ENCODE assay signal across 1 cellular context in genomic region chr1:61300899-61301298, GRCh38.
A peak's percentile ranks its signal among the peaks of the same experiment; 100 is the strongest.
TF ChIP-seq lines count a peak whose summit lies in the region.

No MANE protein-coding gene starts in this region.

TF ChIP-seq in GM23338, 12 proteins besides CTCF, POLR2A, EP300 and RAD21 (continued from another document):
- TF ChIP-seq, protein P1, sequence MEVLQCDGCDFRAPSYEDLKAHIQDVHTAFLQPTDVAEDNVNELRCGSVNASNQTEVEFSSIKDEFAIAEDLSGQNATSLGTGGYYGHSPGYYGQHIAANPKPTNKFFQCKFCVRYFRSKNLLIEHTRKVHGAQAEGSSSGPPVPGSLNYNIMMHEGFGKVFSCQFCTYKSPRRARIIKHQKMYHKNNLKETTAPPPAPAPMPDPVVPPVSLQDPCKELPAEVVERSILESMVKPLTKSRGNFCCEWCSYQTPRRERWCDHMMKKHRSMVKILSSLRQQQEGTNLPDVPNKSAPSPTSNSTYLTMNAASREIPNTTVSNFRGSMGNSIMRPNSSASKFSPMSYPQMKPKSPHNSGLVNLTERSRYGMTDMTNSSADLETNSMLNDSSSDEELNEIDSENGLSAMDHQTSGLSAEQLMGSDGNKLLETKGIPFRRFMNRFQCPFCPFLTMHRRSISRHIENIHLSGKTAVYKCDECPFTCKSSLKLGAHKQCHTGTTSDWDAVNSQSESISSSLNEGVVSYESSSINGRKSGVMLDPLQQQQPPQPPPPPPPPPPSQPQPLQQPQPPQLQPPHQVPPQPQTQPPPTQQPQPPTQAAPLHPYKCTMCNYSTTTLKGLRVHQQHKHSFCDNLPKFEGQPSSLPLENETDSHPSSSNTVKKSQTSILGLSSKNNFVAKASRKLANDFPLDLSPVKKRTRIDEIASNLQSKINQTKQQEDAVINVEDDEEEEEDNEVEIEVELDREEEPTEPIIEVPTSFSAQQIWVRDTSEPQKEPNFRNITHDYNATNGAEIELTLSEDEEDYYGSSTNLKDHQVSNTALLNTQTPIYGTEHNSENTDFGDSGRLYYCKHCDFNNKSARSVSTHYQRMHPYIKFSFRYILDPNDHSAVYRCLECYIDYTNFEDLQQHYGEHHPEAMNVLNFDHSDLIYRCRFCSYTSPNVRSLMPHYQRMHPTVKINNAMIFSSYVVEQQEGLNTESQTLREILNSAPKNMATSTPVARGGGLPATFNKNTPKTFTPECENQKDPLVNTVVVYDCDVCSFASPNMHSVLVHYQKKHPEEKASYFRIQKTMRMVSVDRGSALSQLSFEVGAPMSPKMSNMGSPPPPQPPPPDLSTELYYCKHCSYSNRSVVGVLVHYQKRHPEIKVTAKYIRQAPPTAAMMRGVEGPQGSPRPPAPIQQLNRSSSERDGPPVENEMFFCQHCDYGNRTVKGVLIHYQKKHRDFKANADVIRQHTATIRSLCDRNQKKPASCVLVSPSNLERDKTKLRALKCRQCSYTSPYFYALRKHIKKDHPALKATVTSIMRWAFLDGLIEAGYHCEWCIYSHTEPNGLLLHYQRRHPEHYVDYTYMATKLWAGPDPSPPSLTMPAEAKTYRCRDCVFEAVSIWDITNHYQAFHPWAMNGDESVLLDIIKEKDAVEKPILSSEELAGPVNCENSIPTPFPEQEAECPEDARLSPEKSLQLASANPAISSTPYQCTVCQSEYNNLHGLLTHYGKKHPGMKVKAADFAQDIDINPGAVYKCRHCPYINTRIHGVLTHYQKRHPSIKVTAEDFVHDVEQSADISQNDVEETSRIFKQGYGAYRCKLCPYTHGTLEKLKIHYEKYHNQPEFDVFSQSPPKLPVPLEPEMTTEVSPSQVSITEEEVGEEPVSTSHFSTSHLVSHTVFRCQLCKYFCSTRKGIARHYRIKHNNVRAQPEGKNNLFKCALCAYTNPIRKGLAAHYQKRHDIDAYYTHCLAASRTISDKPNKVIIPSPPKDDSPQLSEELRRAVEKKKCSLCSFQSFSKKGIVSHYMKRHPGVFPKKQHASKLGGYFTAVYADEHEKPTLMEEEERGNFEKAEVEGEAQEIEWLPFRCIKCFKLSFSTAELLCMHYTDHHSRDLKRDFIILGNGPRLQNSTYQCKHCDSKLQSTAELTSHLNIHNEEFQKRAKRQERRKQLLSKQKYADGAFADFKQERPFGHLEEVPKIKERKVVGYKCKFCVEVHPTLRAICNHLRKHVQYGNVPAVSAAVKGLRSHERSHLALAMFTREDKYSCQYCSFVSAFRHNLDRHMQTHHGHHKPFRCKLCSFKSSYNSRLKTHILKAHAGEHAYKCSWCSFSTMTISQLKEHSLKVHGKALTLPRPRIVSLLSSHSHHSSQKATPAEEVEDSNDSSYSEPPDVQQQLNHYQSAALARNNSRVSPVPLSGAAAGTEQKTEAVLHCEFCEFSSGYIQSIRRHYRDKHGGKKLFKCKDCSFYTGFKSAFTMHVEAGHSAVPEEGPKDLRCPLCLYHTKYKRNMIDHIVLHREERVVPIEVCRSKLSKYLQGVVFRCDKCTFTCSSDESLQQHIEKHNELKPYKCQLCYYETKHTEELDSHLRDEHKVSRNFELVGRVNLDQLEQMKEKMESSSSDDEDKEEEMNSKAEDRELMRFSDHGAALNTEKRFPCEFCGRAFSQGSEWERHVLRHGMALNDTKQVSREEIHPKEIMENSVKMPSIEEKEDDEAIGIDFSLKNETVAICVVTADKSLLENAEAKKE (CRISPR knock-in tag; IDR thresholded peaks at IDR 0.05), result peak; percentile 65; the same call in 1 of the 2 replicates
